In genomic region chr6:1415416-1416063, GRCh38 we compare ENCODE assay signal across 13 cellular contexts. TPM values are rescaled to one million over a fixed set of nuclear protein-coding genes. Genes with fewer than 3 reads are reported as not detected.
DNase-seq lines count a peak whose midpoint lies in the region; TF ChIP-seq lines count a peak whose summit lies in the region.
"Had no signal": no experiment of that assay in that cellular context is flagged by ENCODE, and none has a peak within 500 bp of the region (broad histone marks: within the 10 kb centered on the region; RNA-seq: fewer than 3 reads in every experiment).

No MANE protein-coding gene starts in this region.

- H3K9me3 ChIP-seq in MG63 = no peaks in the 10 kb centered on the region
- peaks cover 5% of the 10 kb centered on the region for H3K9me3 ChIP-seq in WERI-Rb-1 (ENCODE audit: severe bottlenecking)

- no peaks in the 10 kb centered on the region for H3K36me3 Mint-ChIP-seq in HFFc6 (ENCODE audit: low read depth)
- H3K36me3 Mint-ChIP-seq: CD8-positive, alpha-beta memory T cell had no signal

- no peaks in the 10 kb centered on the region; the same call in 1 of the 2 replicates for H3K9me3 Mint-ChIP-seq in HFFc6

- peaks cover 23% of the 10 kb centered on the region for H3K27me3 Mint-ChIP-seq in HFFc6 (ENCODE audit: insufficient read depth)

- no peaks in the 10 kb centered on the region for H3K36me3 ChIP-seq in MG63
- H3K36me3 ChIP-seq in WERI-Rb-1 = no peaks in the 10 kb centered on the region
- H3K36me3 ChIP-seq: BLaER1 had no signal

- H3K4me3 Mint-ChIP-seq in HFFc6 = no peak overlapping the region
- H3K4me3 Mint-ChIP-seq: CD8-positive, alpha-beta memory T cell had no signal

- DNase-seq in ELR (ENCODE audit: low read depth) (peak; percentile 26), MG63 (peak; percentile 62), WERI-Rb-1 (peak; percentile 2), fibroblast of peridontal ligament (ENCODE audit: extremely low read depth) (peak; percentile 61), NCI-H2029 (lab: John Stamatoyannopoulos, UW) (no peak), HFFc6 (no peak)
- DNase-seq in activated naive CD4-positive, alpha-beta T cell treated with anti-CD3 and anti-CD28 coated beads, Interleukin-2, amount 50 U/mL, for 16 hours = no peak
- DNase-seq: 8988T; AML-193; Caco-2; CD8-positive, alpha-beta memory T cell; DMS53 had no signal

- TF ChIP-seq CTCF in WERI-Rb-1 (IDR thresholded peaks at IDR 0.05; ENCODE audit: low read depth, low read length) = no peak
- TF ChIP-seq CTCF in HFFc6 (IDR thresholded peaks at IDR 0.05) = no peak

- H3K4me3 ChIP-seq in MG63 (no peak overlapping the region), WERI-Rb-1 (ENCODE audit: low read depth, low read length) (no peak overlapping the region)
- H3K4me3 ChIP-seq: BLaER1 had no signal

- H3K27ac Mint-ChIP-seq in HFFc6 = no peak overlapping the region
- H3K27ac Mint-ChIP-seq: CD8-positive, alpha-beta memory T cell had no signal

- H3K4me1 Mint-ChIP-seq in HFFc6 (ENCODE audit: low read depth) = no peaks in the 10 kb centered on the region
- H3K4me1 Mint-ChIP-seq: CD8-positive, alpha-beta memory T cell had no signal

- H3K27me3 ChIP-seq in MG63 (no peaks in the 10 kb centered on the region), WERI-Rb-1 (ENCODE audit: insufficient read depth, low read depth, severe bottlenecking) (no peaks in the 10 kb centered on the region)

- H3K27ac ChIP-seq in WERI-Rb-1 = no peak overlapping the region
- H3K27ac ChIP-seq: BLaER1 had no signal

RNA-seq across cellular contexts. Expression of gene FOXF2, which starts 26.2 kb away (rescaled TPM):
- 2.0 and 4.0 TPM in 2 replicates for total RNA-seq in MG63 (2014; rRNA removed; shearing (Covaris generic); ENCODE audit: low replicate concordance)
- total RNA-seq in HFFc6 (2021; fragmentation: NEBNext Ultra II Directional; extraction: Animal tissue kit (Norgen Biotek cat#: 25700)) = 10 to 100 TPM; 15.4 to 31.8 (median 29.5) TPM
- total RNA-seq: CD8-positive, alpha-beta memory T cell had no signal

Comparison
In these comparisons a context has a peak if more than half of its experiments do, and no peak if none do; other contexts are left out.
1. DNase-seq: peak in ELR (single experiment), MG63 (single experiment), WERI-Rb-1 (single experiment) and fibroblast of peridontal ligament (single experiment); none in NCI-H2029 (single experiment), HFFc6 (single experiment) and activated naive CD4-positive, alpha-beta T cell treated with anti-CD3 and anti-CD28 coated beads, Interleukin-2, amount 50 U/mL, for 16 hours (single experiment).